In genomic region chr9:110058304-110058953, GRCh38 we compare ENCODE assay signal across 8 cellular contexts.
DNase-seq lines count a peak whose midpoint lies in the region; ATAC-seq and TF ChIP-seq lines count a peak whose summit lies in the region.

No MANE protein-coding gene starts in this region.

- peaks cover 30% of the 10 kb centered on the region for H4K20me1 ChIP-seq in GM23338 (replicated peaks; ENCODE audit: insufficient read depth)

- intact Hi-C loops in uterus (cut with DNase I; ENCODE audit: low total_unique reads): no loop called here

- peak; percentile 95 for ATAC-seq in GM23338

- no peak for TF ChIP-seq POLR2A in uterus (IDR thresholded peaks at IDR 0.05)

- peaks cover 3% of the 10 kb centered on the region for H3K27me3 Mint-ChIP-seq in GM23338 (ENCODE audit: insufficient read depth, low read depth, poor library complexity)

- no peak overlapping the region for H3K4me3 Mint-ChIP-seq in GM23338

- H3K4me3 ChIP-seq in GM23338: no peak overlapping the region
- H3K4me3 ChIP-seq in uterus: no peak overlapping the region

- H3F3A ChIP-seq in GM23338 (replicated peaks; ENCODE audit: low read depth): no peaks in the 10 kb centered on the region

- H3K36me3 ChIP-seq in GM23338 (ENCODE audit: insufficient read depth) (no peaks in the 10 kb centered on the region), uterus (no peaks in the 10 kb centered on the region)

- no peaks in the 10 kb centered on the region for H3K9me3 ChIP-seq in uterus

- H3K4me2 ChIP-seq in GM23338: no peak overlapping the region

- peaks cover 29% of the 10 kb centered on the region for H3K36me3 Mint-ChIP-seq in GM23338 (ENCODE audit: low read depth)

- TF ChIP-seq CTCF in GM23338 (conservative IDR thresholded peaks at IDR 0.05; ENCODE audit: low read depth in 2 of 2): peak; percentile 77 to 90
- peak; percentile 33 to 61 (median 42) for TF ChIP-seq CTCF in uterus (IDR thresholded peaks at IDR 0.05)

- H3K4me1 ChIP-seq in GM23338 (ENCODE audit: insufficient read depth) (peaks cover 10% of the 10 kb centered on the region), uterus (no peaks in the 10 kb centered on the region)

- DNase-seq in COLO668 (lab: John Stamatoyannopoulos, UW; ENCODE audit: unreplicated experiment): peak; percentile 30
- DNase-seq in GM23338 (ENCODE audit: low spot score): peak; percentile 94
- peak; percentile 56 for DNase-seq in NCI-H146 (lab: John Stamatoyannopoulos, UW)
- peak; percentile 23 for DNase-seq in activated CD4-positive, CD25-positive, alpha-beta regulatory T cell treated with anti-CD3 and anti-CD28 coated beads, Interleukin-2, amount 50 U/mL, for 16 hours (ENCODE audit: low read depth, low spot score)
- DNase-seq in dermis blood vessel endothelial cell: peak; percentile 87
- DNase-seq in midbrain (lab: John Stamatoyannopoulos, UW): peak; percentile 4
- DNase-seq in uterus: no peak
- DNase-seq in DMS79 treated with DMSO at 0.1 percent for 48 hours (lab: John Stamatoyannopoulos, UW): no peak

- H3K9me2 ChIP-seq in GM23338 (ENCODE audit: insufficient read depth): no peaks in the 10 kb centered on the region

- H3K27ac Mint-ChIP-seq in GM23338: peak overlapping the region; percentile 12; the same call in 1 of the 2 replicates

- H3K27me3 ChIP-seq in GM23338 (ENCODE audit: insufficient read depth) (no peaks in the 10 kb centered on the region), uterus (no peaks in the 10 kb centered on the region)

- H2AFZ ChIP-seq in GM23338: no peak overlapping the region

- peaks cover 96% of the 10 kb centered on the region for H3K79me2 ChIP-seq in GM23338 (replicated peaks; ENCODE audit: insufficient read depth)

- H3K27ac ChIP-seq in GM23338 (ENCODE audit: low read depth) (no peak overlapping the region), uterus (peak overlapping the region in 1 of 2 donors; percentile 31)

- H3K9me3 Mint-ChIP-seq in GM23338: no peaks in the 10 kb centered on the region

- peaks cover 40% of the 10 kb centered on the region for H3K4me1 Mint-ChIP-seq in GM23338

TF ChIP-seq in GM23338, 12 proteins besides CTCF, POLR2A, EP300 and RAD21:
- TF ChIP-seq EZH2phosphoT487 (IDR thresholded peaks at IDR 0.05; ENCODE audit: unreplicated experiment): no peak
- no peak for TF ChIP-seq REST (IDR thresholded peaks at IDR 0.05; ENCODE audit: unreplicated experiment)
TF ChIP-seq in GM23338: peak in this region for 0.

Comparison
In these comparisons a context has a peak if more than half of its experiments do, and no peak if none do; other contexts are left out.
1. DNase-seq: peak in COLO668 (single experiment), GM23338 (single experiment), NCI-H146 (single experiment), activated CD4-positive, CD25-positive, alpha-beta regulatory T cell treated with anti-CD3 and anti-CD28 coated beads, Interleukin-2, amount 50 U/mL, for 16 hours (single experiment), dermis blood vessel endothelial cell (single experiment) and midbrain (single experiment); none in uterus (0 of 2) and DMS79 treated with DMSO at 0.1 percent for 48 hours (single experiment).